ENCODE assay signal across 30 cellular contexts in genomic region chr22:22169923-22170322, GRCh38.
DNase-seq lines count a peak whose midpoint lies in the region; ATAC-seq and TF ChIP-seq lines count a peak whose summit lies in the region.
"Had no signal": no experiment of that assay in that cellular context is flagged by ENCODE, and none has a peak within 500 bp of the region (broad histone marks: within the 10 kb centered on the region; RNA-seq: fewer than 3 reads in every experiment).

No MANE protein-coding gene starts in this region.

- no peak overlapping the region for H3K4me3 ChIP-seq in prostate gland
- H3K4me3 ChIP-seq: A549, gastroesophageal sphincter, stomach, thyroid gland, vagina had no signal

- H3K27ac ChIP-seq in prostate gland, result no peak overlapping the region
- H3K27ac ChIP-seq: A549, gastroesophageal sphincter, stomach, thyroid gland, vagina had no signal

- H3K4me3 Mint-ChIP-seq in activated naive CD4-positive, alpha-beta T cell treated with anti-CD3 and anti-CD28 coated beads, Interleukin-2, amount 10 ng/mL, durations not matched to agents 7 days and 5 days, result peak overlapping the region; percentile 13
- H3K4me3 Mint-ChIP-seq in activated naive CD4-positive, alpha-beta T cell treated with anti-CD3 and anti-CD28 coated beads for 36 hours, result no peak overlapping the region
- H3K4me3 Mint-ChIP-seq in IgD-negative memory B cell, result peak overlapping the region in 3 of 4 donors; percentile 31 to 71 (median 56)
- H3K4me3 Mint-ChIP-seq in activated T-helper 17 cell treated with anti-CD3 and anti-CD28 coated beads, Interleukin-2, amount 50 U/mL, for 72 hours, result peak overlapping the region; percentile 28
- H3K4me3 Mint-ChIP-seq in stimulated activated memory B cell treated with anti-CD40 and anti-IgM and Interleukin-4, amounts not matched to agents 10 μg/mL and 1 μg/mL and 100 μg/mL, for 72 hours, result no peak overlapping the region
- H3K4me3 Mint-ChIP-seq: activated CD4-positive, alpha-beta memory T cell treated with anti-CD3 and anti-CD28 coated beads, Interleukin-2, amount 10 ng/mL, durations not matched to agents 7 days and 5 days had no signal

- no peak for ATAC-seq in activated T-helper 17 cell treated with anti-CD3 and anti-CD28 coated beads, Interleukin-2, amount 50 U/mL, for 72 hours (replicated peaks)
- no peak for ATAC-seq in stimulated activated memory B cell treated with anti-CD40 and anti-IgM and Interleukin-4, amounts not matched to agents 10 μg/mL and 1 μg/mL and 100 μg/mL, for 72 hours
- ATAC-seq: A549, gastroesophageal sphincter, left lobe of liver, Panc1 had no signal

- H3K4me1 ChIP-seq in prostate gland (replicated peaks), result no peaks in the 10 kb centered on the region
- H3K4me1 ChIP-seq: A549, gastroesophageal sphincter, thyroid gland, vagina had no signal

- no peak overlapping the region for H3K27ac Mint-ChIP-seq in activated naive CD4-positive, alpha-beta T cell treated with anti-CD3 and anti-CD28 coated beads, Interleukin-2, amount 10 ng/mL, durations not matched to agents 7 days and 5 days
- H3K27ac Mint-ChIP-seq in activated naive CD4-positive, alpha-beta T cell treated with anti-CD3 and anti-CD28 coated beads for 36 hours, result no peak overlapping the region
- H3K27ac Mint-ChIP-seq in IgD-negative memory B cell, result peak overlapping the region in 2 of 3 donors; percentile 3 to 75
- H3K27ac Mint-ChIP-seq in activated T-helper 17 cell treated with anti-CD3 and anti-CD28 coated beads, Interleukin-2, amount 50 U/mL, for 72 hours, result no peak overlapping the region
- peak overlapping the region; percentile 61 for H3K27ac Mint-ChIP-seq in stimulated activated memory B cell treated with anti-CD40 and anti-IgM and Interleukin-4, amounts not matched to agents 10 μg/mL and 1 μg/mL and 100 μg/mL, for 72 hours
- H3K27ac Mint-ChIP-seq: activated CD4-positive, alpha-beta memory T cell treated with anti-CD3 and anti-CD28 coated beads, Interleukin-2, amount 10 ng/mL, durations not matched to agents 7 days and 5 days had no signal

- no peaks in the 10 kb centered on the region for H3K9me3 Mint-ChIP-seq in activated naive CD4-positive, alpha-beta T cell treated with anti-CD3 and anti-CD28 coated beads, Interleukin-2, amount 10 ng/mL, durations not matched to agents 7 days and 5 days
- no peaks in the 10 kb centered on the region for H3K9me3 Mint-ChIP-seq in activated naive CD4-positive, alpha-beta T cell treated with anti-CD3 and anti-CD28 coated beads for 36 hours
- no peaks in the 10 kb centered on the region for H3K9me3 Mint-ChIP-seq in IgD-negative memory B cell
- H3K9me3 Mint-ChIP-seq in activated T-helper 17 cell treated with anti-CD3 and anti-CD28 coated beads, Interleukin-2, amount 50 U/mL, for 72 hours, result no peaks in the 10 kb centered on the region
- no peaks in the 10 kb centered on the region for H3K9me3 Mint-ChIP-seq in stimulated activated memory B cell treated with anti-CD40 and anti-IgM and Interleukin-4, amounts not matched to agents 10 μg/mL and 1 μg/mL and 100 μg/mL, for 72 hours
- H3K9me3 Mint-ChIP-seq: activated CD4-positive, alpha-beta memory T cell treated with anti-CD3 and anti-CD28 coated beads, Interleukin-2, amount 10 ng/mL, durations not matched to agents 7 days and 5 days had no signal

- CTCF ChIA-PET in activated naive CD4-positive, alpha-beta T cell treated with anti-CD3 and anti-CD28 coated beads, Interleukin-2, amount 10 ng/mL, durations not matched to agents 7 days and 5 days (lab: Charles Lee), result no interaction called here
- CTCF ChIA-PET in activated naive CD4-positive, alpha-beta T cell treated with anti-CD3 and anti-CD28 coated beads for 36 hours (lab: Charles Lee), result interaction anchor here (0.6 to 2.0 kb wide), 2 partner anchors 10 to 65 kb away, joined by 4 to 6 read pairs; no protein-coding TSS in a partner anchor

- TF ChIP-seq CTCF in prostate gland (IDR thresholded peaks at IDR 0.05), result no peak

- DNase-seq in activated naive CD4-positive, alpha-beta T cell treated with anti-CD3 and anti-CD28 coated beads, Interleukin-2, amount 10 ng/mL, durations not matched to agents 7 days and 5 days, result no peak
- DNase-seq in activated naive CD4-positive, alpha-beta T cell treated with anti-CD3 and anti-CD28 coated beads for 36 hours, result no peak
- DNase-seq in prostate gland (ENCODE audit: low spot score), result no peak
- DNase-seq in Kasumi-1 (lab: John Stamatoyannopoulos, UW), result no peak
- no peak for DNase-seq in occipital lobe (lab: John Stamatoyannopoulos, UW)
- DNase-seq: activated CD4-positive, alpha-beta memory T cell treated with anti-CD3 and anti-CD28 coated beads, Interleukin-2, amount 10 ng/mL, durations not matched to agents 7 days and 5 days; activated CD4-positive, CD25-positive, alpha-beta regulatory T cell; activated CD8-positive, alpha-beta memory T cell treated with anti-CD3 and anti-CD28 coated beads, Interleukin-2, amount 50 U/mL, for 48 hours; activated effector memory CD4-positive, alpha-beta T cell treated with anti-CD3 and anti-CD28 coated beads, Interleukin-2, amount 50 U/mL, for 16 hours; amygdala; COR-L47; DMS79; GOT3; hippocampal formation; mesendoderm; NCI-H1092 treated with DMSO at 0.1 percent for 48 hours; NCI-H187; NCI-H2171; NCI-H510A; SHP77; stomach; thyroid gland had no signal

- TF ChIP-seq POLR2A in prostate gland (IDR thresholded peaks at IDR 0.05), result no peak

- 51% methylated on average over 1 of the region's 1 CpG for WGBS in prostate gland

- H3K9me3 ChIP-seq in prostate gland, result no peaks in the 10 kb centered on the region
- H3K9me3 ChIP-seq: A549, gastroesophageal sphincter, stomach, thyroid gland, vagina had no signal

- peaks cover 32% of the 10 kb centered on the region for H3K27me3 Mint-ChIP-seq in activated naive CD4-positive, alpha-beta T cell treated with anti-CD3 and anti-CD28 coated beads, Interleukin-2, amount 10 ng/mL, durations not matched to agents 7 days and 5 days
- H3K27me3 Mint-ChIP-seq in activated naive CD4-positive, alpha-beta T cell treated with anti-CD3 and anti-CD28 coated beads for 36 hours (ENCODE audit: low read depth), result no peaks in the 10 kb centered on the region
- no peaks in the 10 kb centered on the region for H3K27me3 Mint-ChIP-seq in IgD-negative memory B cell
- no peaks in the 10 kb centered on the region for H3K27me3 Mint-ChIP-seq in activated T-helper 17 cell treated with anti-CD3 and anti-CD28 coated beads, Interleukin-2, amount 50 U/mL, for 72 hours
- H3K27me3 Mint-ChIP-seq in stimulated activated memory B cell treated with anti-CD40 and anti-IgM and Interleukin-4, amounts not matched to agents 10 μg/mL and 1 μg/mL and 100 μg/mL, for 72 hours, result no peaks in the 10 kb centered on the region

- H3K36me3 ChIP-seq in prostate gland, result no peaks in the 10 kb centered on the region
- H3K36me3 ChIP-seq: gastroesophageal sphincter, stomach, thyroid gland, vagina had no signal

- H3K27me3 ChIP-seq in prostate gland (replicated peaks; ENCODE audit: insufficient read depth), result no peaks in the 10 kb centered on the region
- H3K27me3 ChIP-seq: thyroid gland, vagina had no signal

- intact Hi-C loops in activated naive CD4-positive, alpha-beta T cell treated with anti-CD3 and anti-CD28 coated beads for 36 hours (cut with micrococcal nuclease), result no loop called here
- intact Hi-C loops in prostate gland (cut with DNase I), result no loop called here

- H3K36me3 Mint-ChIP-seq in activated naive CD4-positive, alpha-beta T cell treated with anti-CD3 and anti-CD28 coated beads, Interleukin-2, amount 10 ng/mL, durations not matched to agents 7 days and 5 days, result no peaks in the 10 kb centered on the region
- no peaks in the 10 kb centered on the region for H3K36me3 Mint-ChIP-seq in activated naive CD4-positive, alpha-beta T cell treated with anti-CD3 and anti-CD28 coated beads for 36 hours (ENCODE audit: low read depth)
- no peaks in the 10 kb centered on the region for H3K36me3 Mint-ChIP-seq in IgD-negative memory B cell
- no peaks in the 10 kb centered on the region for H3K36me3 Mint-ChIP-seq in activated T-helper 17 cell treated with anti-CD3 and anti-CD28 coated beads, Interleukin-2, amount 50 U/mL, for 72 hours (ENCODE audit: low read depth)
- no peaks in the 10 kb centered on the region for H3K36me3 Mint-ChIP-seq in stimulated activated memory B cell treated with anti-CD40 and anti-IgM and Interleukin-4, amounts not matched to agents 10 μg/mL and 1 μg/mL and 100 μg/mL, for 72 hours

- H3K4me1 Mint-ChIP-seq in activated naive CD4-positive, alpha-beta T cell treated with anti-CD3 and anti-CD28 coated beads, Interleukin-2, amount 10 ng/mL, durations not matched to agents 7 days and 5 days, result peaks cover 11% of the 10 kb centered on the region
- H3K4me1 Mint-ChIP-seq in activated naive CD4-positive, alpha-beta T cell treated with anti-CD3 and anti-CD28 coated beads for 36 hours (ENCODE audit: low read depth), result peaks cover 17% of the 10 kb centered on the region
- H3K4me1 Mint-ChIP-seq in IgD-negative memory B cell, result peaks cover 35 to 59% (median 49%) of the 10 kb centered on the region in 3 donors
- peaks cover 4% of the 10 kb centered on the region for H3K4me1 Mint-ChIP-seq in activated T-helper 17 cell treated with anti-CD3 and anti-CD28 coated beads, Interleukin-2, amount 50 U/mL, for 72 hours
- H3K4me1 Mint-ChIP-seq in stimulated activated memory B cell treated with anti-CD40 and anti-IgM and Interleukin-4, amounts not matched to agents 10 μg/mL and 1 μg/mL and 100 μg/mL, for 72 hours, result peaks cover 62% of the 10 kb centered on the region

Comparison
In these comparisons a context has a peak if more than half of its experiments do, and no peak if none do; other contexts are left out.
1. H3K4me3 Mint-ChIP-seq: peak in activated naive CD4-positive, alpha-beta T cell treated with anti-CD3 and anti-CD28 coated beads, Interleukin-2, amount 10 ng/mL, durations not matched to agents 7 days and 5 days (single experiment), IgD-negative memory B cell (3 of 4) and activated T-helper 17 cell treated with anti-CD3 and anti-CD28 coated beads, Interleukin-2, amount 50 U/mL, for 72 hours (single experiment); none in activated naive CD4-positive, alpha-beta T cell treated with anti-CD3 and anti-CD28 coated beads for 36 hours (single experiment) and stimulated activated memory B cell treated with anti-CD40 and anti-IgM and Interleukin-4, amounts not matched to agents 10 μg/mL and 1 μg/mL and 100 μg/mL, for 72 hours (single experiment).
2. H3K27ac Mint-ChIP-seq: peak in IgD-negative memory B cell (2 of 3) and stimulated activated memory B cell treated with anti-CD40 and anti-IgM and Interleukin-4, amounts not matched to agents 10 μg/mL and 1 μg/mL and 100 μg/mL, for 72 hours (single experiment); none in activated naive CD4-positive, alpha-beta T cell treated with anti-CD3 and anti-CD28 coated beads, Interleukin-2, amount 10 ng/mL, durations not matched to agents 7 days and 5 days (single experiment), activated naive CD4-positive, alpha-beta T cell treated with anti-CD3 and anti-CD28 coated beads for 36 hours (single experiment) and activated T-helper 17 cell treated with anti-CD3 and anti-CD28 coated beads, Interleukin-2, amount 50 U/mL, for 72 hours (single experiment).